Comparison of ENCODE assay signal across 8 cellular contexts in genomic region chr7:143379607-143380263, GRCh38. TPM values are rescaled to one million over a fixed set of nuclear protein-coding genes. Genes with fewer than 3 reads are reported as not detected.
DNase-seq lines count a peak whose midpoint lies in the region; ATAC-seq and TF ChIP-seq lines count a peak whose summit lies in the region.

No MANE protein-coding gene starts in this region.

- TF ChIP-seq CTCF in mucosa of descending colon (IDR thresholded peaks at IDR 0.05): no peak

- H3K4me1 ChIP-seq in Karpas-422 (ENCODE audit: low read length) (peaks cover 17% of the 10 kb centered on the region), mucosa of descending colon (ENCODE audit: low read depth) (peaks cover 27% of the 10 kb centered on the region)

- H3K36me3 Mint-ChIP-seq in central memory CD8-positive, alpha-beta T cell (ENCODE audit: insufficient read depth): peaks cover 9% of the 10 kb centered on the region

- H3K9me3 ChIP-seq in Karpas-422 (ENCODE audit: low read length) (no peaks in the 10 kb centered on the region), mucosa of descending colon (no peaks in the 10 kb centered on the region)

- ATAC-seq in GM21367 (IDR thresholded peaks at IDR 0.05; ENCODE audit: unreplicated experiment) (peak; percentile 2), mucosa of descending colon (no peak), GM19351 (IDR thresholded peaks at IDR 0.05; ENCODE audit: unreplicated experiment) (no peak)
- ATAC-seq in central memory CD8-positive, alpha-beta T cell (replicated peaks; ENCODE audit: extremely low read depth, poor library complexity, severe bottlenecking): no peak

- H3K27ac ChIP-seq in Karpas-422 (ENCODE audit: low read length): no peak overlapping the region

- H3K36me3 ChIP-seq in Karpas-422 (ENCODE audit: insufficient read depth, low read length) (no peaks in the 10 kb centered on the region), mucosa of descending colon (ENCODE audit: low read depth) (no peaks in the 10 kb centered on the region)

- H3K9ac ChIP-seq in Karpas-422 (ENCODE audit: low read length): peak overlapping the region; percentile 85

- peaks cover 59% of the 10 kb centered on the region for H3K4me1 Mint-ChIP-seq in central memory CD8-positive, alpha-beta T cell

- DNase-seq in Karpas-422 (no peak), mucosa of descending colon (peak in 1 of 3 donors; percentile 29), iPS-NIHi7 (ENCODE audit: extremely low spot score) (no peak), NCI-H1436 treated with DMSO at 0.1 percent for 48 hours (lab: John Stamatoyannopoulos, UW) (no peak), NCI-H1105 (lab: John Stamatoyannopoulos, UW) (no peak)
- DNase-seq in central memory CD8-positive, alpha-beta T cell (ENCODE audit: low spot score in 2 of 2): no peak

- H3K4me3 ChIP-seq in Karpas-422 (ENCODE audit: low read length) (peak overlapping the region; percentile 83), mucosa of descending colon (peak overlapping the region; percentile 77)

- H3K27me3 Mint-ChIP-seq in central memory CD8-positive, alpha-beta T cell: no peaks in the 10 kb centered on the region

- intact Hi-C loops in mucosa of descending colon (cut with DNase I, micrococcal nuclease): loop anchor here in 1 of 2 donors (10.0 kb wide), 1 partner anchor 135 kb away; no protein-coding TSS in a partner anchor

- no peak overlapping the region for H2AFZ ChIP-seq in Karpas-422 (ENCODE audit: low read length)

- H3K4me3 Mint-ChIP-seq in central memory CD8-positive, alpha-beta T cell: peak overlapping the region; percentile 91

- H3K79me2 ChIP-seq in Karpas-422 (ENCODE audit: low read length): no peaks in the 10 kb centered on the region

- no peaks in the 10 kb centered on the region for H3K27me3 ChIP-seq in Karpas-422 (ENCODE audit: low read length)

- H3K27ac Mint-ChIP-seq in central memory CD8-positive, alpha-beta T cell (ENCODE audit: low read depth): peak overlapping the region; percentile 93

- H3K9me2 ChIP-seq in Karpas-422 (replicated peaks; ENCODE audit: insufficient read depth, low read length): no peaks in the 10 kb centered on the region

- H4K20me1 ChIP-seq in Karpas-422 (ENCODE audit: insufficient read depth, low read depth, low read length): no peaks in the 10 kb centered on the region

- no peaks in the 10 kb centered on the region for H3K9me3 Mint-ChIP-seq in central memory CD8-positive, alpha-beta T cell

- H3K4me2 ChIP-seq in Karpas-422 (ENCODE audit: low read depth, low read length, poor library complexity, severe bottlenecking): peak overlapping the region; percentile 89

RNA-seq across cellular contexts. Expression of gene ZYX, which starts 1.4 kb away (rescaled TPM):
- total RNA-seq in Karpas-422 (2014; rRNA removed; shearing (Covaris generic); ENCODE audit: low replicate concordance): 9.2 and 12.0 TPM in 2 replicates
- 100 to 1,000 TPM in 2 of 3 donors, 10 to 100 TPM in 1; 49.0 to 203 (median 109) TPM for total RNA-seq in mucosa of descending colon

RNA-seq across cellular contexts. Expression of gene FAM131B, which starts 17.2 kb away (rescaled TPM):
- 0.11 TPM in 1 of 2 replicates, not detected in the other for total RNA-seq in Karpas-422 (2014; rRNA removed; shearing (Covaris generic); ENCODE audit: low replicate concordance)
- 1 to 10 TPM in 2 of 3 donors, under 1 TPM in 1; 0.43 to 6.2 (median 1.6) TPM for total RNA-seq in mucosa of descending colon

RNA-seq across cellular contexts. Expression of gene EPHA1, which starts 28.9 kb away (rescaled TPM):
- not detected in 2 replicates for total RNA-seq in Karpas-422 (2014; rRNA removed; shearing (Covaris generic); ENCODE audit: low replicate concordance)
- 10 to 100 TPM in 2 of 3 donors, 1 to 10 TPM in 1; 9.1 to 19.6 (median 18.9) TPM for total RNA-seq in mucosa of descending colon

Comparison
In these comparisons a context has a peak if more than half of its experiments do, and no peak if none do; other contexts are left out.
1. RNA of gene EPHA1, which starts 28.9 kb away (total RNA-seq): 9.1 to 19.6 TPM in mucosa of descending colon; not detected in Karpas-422; every median in the first group is over 10 times any median in the second.